ENCODE assay signal across 39 cellular contexts in the genomic region with DNA sequence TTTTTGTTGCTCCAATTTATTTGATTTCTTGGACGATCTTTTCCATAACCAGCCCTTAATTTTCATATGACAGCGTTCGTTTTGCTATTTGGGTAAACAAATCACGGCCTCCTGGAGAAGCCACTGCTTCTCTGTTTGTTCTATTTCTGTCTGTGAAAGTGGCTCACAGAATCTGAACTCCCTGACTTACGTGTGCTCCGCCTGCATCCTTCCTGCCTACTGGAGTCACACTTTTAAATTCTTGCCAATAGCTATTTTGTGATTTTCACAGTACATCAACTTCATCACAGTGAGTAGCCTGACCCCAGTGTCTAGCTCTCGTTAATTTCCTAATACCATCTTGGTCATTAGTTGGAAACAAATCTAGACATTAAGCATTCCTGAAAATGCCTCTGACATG. TPM values are rescaled to one million over a fixed set of nuclear protein-coding genes. Genes with fewer than 3 reads are reported as not detected.
"Had no signal": no experiment of that assay in that cellular context is flagged by ENCODE, and none has a peak within 500 bp of the region (broad histone marks: within the 10 kb centered on the region; RNA-seq: fewer than 3 reads in every experiment).

No MANE protein-coding gene starts in this region.

- H3K27me3 ChIP-seq: adrenal gland, ascending aorta, body of pancreas, brain microvascular endothelial cell, breast epithelium, cardiac muscle cell had no signal

- H3K27ac ChIP-seq: adrenal gland, ascending aorta, body of pancreas, brain microvascular endothelial cell, breast epithelium, cardiac muscle cell had no signal

- H3K4me3 ChIP-seq: adrenal gland, ascending aorta, body of pancreas, breast epithelium, cardiac muscle cell had no signal

- DNase-seq: activated effector memory CD4-positive, alpha-beta T cell treated with anti-CD3 and anti-CD28 coated beads, Interleukin-2, amount 50 U/mL, for 16 hours; activated effector memory CD4-positive, alpha-beta T cell treated with Interleukin-2 at 50 U/mL for 16 hours; activated gamma-delta T cell; activated gamma-delta T cell treated with Interleukin-2 at 50 U/mL for 16 hours; activated naive CD4-positive, alpha-beta T cell; activated naive CD4-positive, alpha-beta T cell treated with anti-CD3 and anti-CD28 coated beads for 36 hours; activated naive CD4-positive, alpha-beta T cell treated with anti-CD3 and anti-CD28 coated beads, Interleukin-2, amount 10 ng/mL, durations not matched to agents 7 days and 5 days; activated naive CD4-positive, alpha-beta T cell treated with anti-CD3 and anti-CD28 coated beads, Interleukin-2, amount 50 U/mL, for 16 hours; activated naive CD4-positive, alpha-beta T cell treated with Interleukin-2 at 50 U/mL for 16 hours; activated naive CD8-positive, alpha-beta T cell treated with anti-CD3 and anti-CD28 coated beads for 36 hours; activated naive CD8-positive, alpha-beta T cell treated with anti-CD3 and anti-CD28 coated beads, Interleukin-2, amount 10 ng/mL, durations not matched to agents 7 days and 5 days; activated naive CD8-positive, alpha-beta T cell treated with anti-CD3 and anti-CD28 coated beads, Interleukin-2, amount 50 U/mL, for 24 hours; activated T-cell treated with anti-CD3 and anti-CD28 coated beads for 4 hours; activated T-cell treated with anti-CD3 and anti-CD28 coated beads, Interleukin-2, amount 50 U/mL, for 1 hour; activated T-cell treated with anti-CD3 and anti-CD28 coated beads, Interleukin-2, amount 50 U/mL, for 24 hours; activated T-cell treated with anti-CD3 and anti-CD28 coated beads, Interleukin-2, amount 50 U/mL, for 4 hours; activated T-cell treated with anti-CD3 and anti-CD28 coated beads, Interleukin-2, amount 50 U/mL, for 48 hours; activated T-cell treated with anti-CD3 and anti-CD28 coated beads, Interleukin-2, amount 50 U/mL, for 72 hours; adrenal gland; amniotic stem cell; amygdala; anterior cingulate cortex; aorta; body of pancreas; brain microvascular endothelial cell; caudate nucleus; central memory CD4-positive, alpha-beta T cell; cerebellar nuclear complex had no signal

- H3K4me1 ChIP-seq: adrenal gland, ascending aorta, body of pancreas, breast epithelium had no signal

- ATAC-seq: activated naive CD4-positive, alpha-beta T cell treated with anti-CD3 and anti-CD28 coated beads, Interleukin-2, amount 50 U/mL, for 72 hours; activated naive CD8-positive, alpha-beta T cell treated with anti-CD3 and anti-CD28 coated beads, Interleukin-2, amount 50 U/mL, for 24 hours; activated T-cell treated with anti-CD3 and anti-CD28 coated beads, Interleukin-2, amount 50 U/mL, for 4 hours; activated T-cell treated with anti-CD3 and anti-CD28 coated beads, Interleukin-2, amount 50 U/mL, for 72 hours; activated T-helper 17 cell treated with anti-CD3 and anti-CD28 coated beads, Interleukin-2, amount 50 U/mL, for 72 hours; body of pancreas had no signal

- H3K9me3 ChIP-seq: adrenal gland, ascending aorta, body of pancreas, breast epithelium had no signal

- H3K36me3 ChIP-seq: adrenal gland, ascending aorta, brain microvascular endothelial cell, breast epithelium, cardiac muscle cell had no signal

RNA-seq across cellular contexts. Expression of gene NPS, which starts 49.0 kb away (rescaled TPM):
- total RNA-seq: activated naive CD4-positive, alpha-beta T cell treated with anti-CD3 and anti-CD28 coated beads for 36 hours; activated naive CD4-positive, alpha-beta T cell treated with anti-CD3 and anti-CD28 coated beads, Interleukin-2, amount 50 U/mL, for 72 hours; activated naive CD8-positive, alpha-beta T cell treated with anti-CD3 and anti-CD28 coated beads for 36 hours; activated naive CD8-positive, alpha-beta T cell treated with anti-CD3 and anti-CD28 coated beads, Interleukin-2, amount 10 ng/mL, durations not matched to agents 7 days and 5 days; activated T-cell treated with anti-CD3 and anti-CD28 coated beads, Interleukin-2, amount 50 U/mL, for 4 hours; activated T-cell treated with anti-CD3 and anti-CD28 coated beads, Interleukin-2, amount 50 U/mL, for 72 hours; activated T-helper 1 cell treated with anti-CD3 and anti-CD28 coated beads, Interleukin-12 subunit alpha, Interleukin-12 subunit beta, Interleukin-2, Interleukin-4 antibody, amounts not matched to agents 30 ng/mL and 10 ng/mL and 1 ng/mL, durations not matched to agents 14 hours and 24 hours and 36 hours; activated T-helper 17 cell treated with anti-CD3 and anti-CD28 coated beads, Interleukin-2, amount 50 U/mL, for 72 hours; activated T-helper 2 cell treated with anti-CD3 and anti-CD28 coated beads, Interferon-gamma antibody, Interleukin-2, Interleukin-4, amounts not matched to agents 10 μg/mL and 5 μg/mL and 100 μg/mL, durations not matched to agents 14 hours and 24 hours and 36 hours; adrenal gland; aorta; ascending aorta; astrocyte; body of pancreas; breast epithelium; bronchial epithelial cell; cardiac muscle cell; cardiac septum had no signal
- polyA plus RNA-seq: adipose tissue, adrenal gland, aorta, cardiac muscle cell had no signal
